Comparison of ENCODE assay signal across 14 cellular contexts in the genomic region with DNA sequence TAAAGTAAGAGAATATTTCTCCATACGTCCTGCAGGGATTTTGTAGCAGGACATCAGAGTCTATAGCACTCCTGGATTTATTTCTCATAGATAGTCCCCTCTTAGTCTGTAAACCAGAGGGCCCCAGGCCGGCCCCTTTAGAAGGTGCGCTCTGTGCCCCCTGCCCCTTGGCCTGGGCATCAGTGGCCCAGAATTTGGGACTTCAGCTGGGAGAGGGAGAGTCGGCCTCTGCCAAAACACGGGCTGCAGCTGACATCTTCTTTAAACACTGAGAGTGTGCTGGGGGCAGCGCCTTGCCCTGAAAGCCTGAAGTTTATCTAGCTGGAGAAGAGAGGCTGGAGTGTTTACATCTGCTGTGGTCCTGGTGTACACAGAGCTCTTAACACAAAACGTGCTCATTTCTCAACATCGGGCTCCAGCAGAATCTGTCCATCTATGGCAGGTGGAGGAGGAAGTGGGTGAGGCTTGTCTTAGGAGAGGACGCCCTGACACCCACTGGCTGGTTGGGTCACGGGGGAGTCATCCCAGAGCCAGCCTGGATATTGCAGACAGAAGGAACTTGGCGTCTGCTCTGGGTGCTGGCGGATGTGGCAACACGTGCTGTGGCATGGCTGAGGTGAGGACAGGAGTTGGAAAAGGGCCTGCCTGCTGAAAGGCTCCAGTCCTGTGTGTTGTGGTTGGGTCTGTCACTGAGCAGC. TPM values are rescaled to one million over a fixed set of nuclear protein-coding genes. Genes with fewer than 3 reads are reported as not detected.
DNase-seq lines count a peak whose midpoint lies in the region; ATAC-seq and TF ChIP-seq lines count a peak whose summit lies in the region.
"Had no signal": no experiment of that assay in that cellular context is flagged by ENCODE, and none has a peak within 500 bp of the region (broad histone marks: within the 10 kb centered on the region; RNA-seq: fewer than 3 reads in every experiment).

No MANE protein-coding gene starts in this region.

- H3K27me3 ChIP-seq in right cardiac atrium (ENCODE audit: control insufficient read depth, insufficient read depth) = no peaks in the 10 kb centered on the region

- DNase-seq in NCI-H2107 treated with DMSO at 0.1 percent for 48 hours (lab: John Stamatoyannopoulos, UW; ENCODE audit: unreplicated experiment) (peak; percentile 26), NCI-H2107 (lab: John Stamatoyannopoulos, UW) (no peak), SKM-1 (lab: John Stamatoyannopoulos, UW; ENCODE audit: unreplicated experiment) (peak; percentile 63), right cardiac atrium (peak; percentile 80 to 91 (median 91)), type B pancreatic cell (ENCODE audit: extremely low spot score, unreplicated experiment) (no peak), NCI-H1105 (lab: John Stamatoyannopoulos, UW) (no peak), occipital lobe (lab: John Stamatoyannopoulos, UW) (no peak)
- no peak for DNase-seq in activated CD4-positive, alpha-beta T cell treated with anti-CD3 and anti-CD28 coated beads, Interleukin-2, amount 10 ng/mL, durations not matched to agents 7 days and 5 days
- DNase-seq: 8988T; activated CD4-positive, alpha-beta T cell treated with anti-CD3 and anti-CD28 coated beads for 48 hours; activated naive CD4-positive, alpha-beta T cell treated with anti-CD3 and anti-CD28 coated beads for 36 hours; dermis blood vessel endothelial cell had no signal

- peak overlapping the region; percentile 11 for H3K27ac ChIP-seq in right cardiac atrium (ENCODE audit: low read length)
- H3K27ac ChIP-seq: skin epidermis had no signal

- POLR2A ChIA-PET in activated CD4-positive, alpha-beta T cell treated with anti-CD3 and anti-CD28 coated beads, Interleukin-2, amount 10 ng/mL, durations not matched to agents 7 days and 5 days (lab: Charles Lee) = no interaction called here

- H3K27ac Mint-ChIP-seq in type B pancreatic cell = peak overlapping the region; percentile 62
- H3K27ac Mint-ChIP-seq in activated CD4-positive, alpha-beta T cell treated with anti-CD3 and anti-CD28 coated beads, Interleukin-2, amount 10 ng/mL, durations not matched to agents 7 days and 5 days = no peak overlapping the region
- H3K27ac Mint-ChIP-seq: activated naive CD4-positive, alpha-beta T cell treated with anti-CD3 and anti-CD28 coated beads for 36 hours; mesothelial cell of epicardium had no signal

- TF ChIP-seq CTCF in type B pancreatic cell (conservative IDR thresholded peaks at IDR 0.05) = no peak

- no peak overlapping the region for H3K4me3 ChIP-seq in right cardiac atrium (ENCODE audit: low read length)
- H3K4me3 ChIP-seq: skin epidermis had no signal

- H3K4me1 Mint-ChIP-seq in type B pancreatic cell (ENCODE audit: unreplicated experiment) = peaks cover 29% of the 10 kb centered on the region
- H3K4me1 Mint-ChIP-seq in activated CD4-positive, alpha-beta T cell treated with anti-CD3 and anti-CD28 coated beads, Interleukin-2, amount 10 ng/mL, durations not matched to agents 7 days and 5 days = peaks cover 33% of the 10 kb centered on the region

- H3K27me3 Mint-ChIP-seq in type B pancreatic cell = peaks cover 4% of the 10 kb centered on the region
- no peaks in the 10 kb centered on the region for H3K27me3 Mint-ChIP-seq in activated CD4-positive, alpha-beta T cell treated with anti-CD3 and anti-CD28 coated beads, Interleukin-2, amount 10 ng/mL, durations not matched to agents 7 days and 5 days

- CTCF ChIA-PET in activated CD4-positive, alpha-beta T cell treated with anti-CD3 and anti-CD28 coated beads, Interleukin-2, amount 10 ng/mL, durations not matched to agents 7 days and 5 days (lab: Charles Lee) = no interaction called here

- intact Hi-C loops in right cardiac atrium (cut with DNase I) = loop anchor here in 3 of 4 donors (10.0 kb wide), 2 partner anchors 213 to 223 kb away; a partner anchor contains a TSS

- H3K4me1 ChIP-seq in right cardiac atrium (ENCODE audit: control insufficient read depth, insufficient read depth, low read length) = no peaks in the 10 kb centered on the region

- peaks cover 4% of the 10 kb centered on the region for H3K9me3 Mint-ChIP-seq in type B pancreatic cell
- no peaks in the 10 kb centered on the region for H3K9me3 Mint-ChIP-seq in activated CD4-positive, alpha-beta T cell treated with anti-CD3 and anti-CD28 coated beads, Interleukin-2, amount 10 ng/mL, durations not matched to agents 7 days and 5 days
- H3K9me3 Mint-ChIP-seq: activated naive CD4-positive, alpha-beta T cell treated with anti-CD3 and anti-CD28 coated beads for 36 hours; mesothelial cell of epicardium had no signal

- H3K36me3 Mint-ChIP-seq in type B pancreatic cell = no peaks in the 10 kb centered on the region
- H3K36me3 Mint-ChIP-seq in activated CD4-positive, alpha-beta T cell treated with anti-CD3 and anti-CD28 coated beads, Interleukin-2, amount 10 ng/mL, durations not matched to agents 7 days and 5 days (ENCODE audit: low read depth) = no peaks in the 10 kb centered on the region
- H3K36me3 Mint-ChIP-seq: mesothelial cell of epicardium had no signal

- ATAC-seq in right cardiac atrium = peak; percentile 84 to 89

- no peak overlapping the region for H3K4me3 Mint-ChIP-seq in type B pancreatic cell
- no peak overlapping the region for H3K4me3 Mint-ChIP-seq in activated CD4-positive, alpha-beta T cell treated with anti-CD3 and anti-CD28 coated beads, Interleukin-2, amount 10 ng/mL, durations not matched to agents 7 days and 5 days
- H3K4me3 Mint-ChIP-seq: activated naive CD4-positive, alpha-beta T cell treated with anti-CD3 and anti-CD28 coated beads for 36 hours; mesothelial cell of epicardium had no signal

- H3K9me3 ChIP-seq in right cardiac atrium (ENCODE audit: control insufficient read depth, low read length) = no peaks in the 10 kb centered on the region

- WGBS in right cardiac atrium = 46% methylated on average over 13 of the region's 13 CpGs

RNA-seq across cellular contexts. Expression of a gene that starts 5.0 kb away (rescaled TPM):
- total RNA-seq in right cardiac atrium (under 1 TPM; 0.26 to 0.53 (median 0.37) TPM), type B pancreatic cell (ENCODE audit: low replicate concordance) (not detected in 2 replicates), occipital lobe (0.47 TPM)
- 0.27 TPM for polyA plus RNA-seq in right cardiac atrium
- not detected for total RNA-seq in activated CD4-positive, alpha-beta T cell treated with anti-CD3 and anti-CD28 coated beads, Interleukin-2, amount 10 ng/mL, durations not matched to agents 7 days and 5 days
- total RNA-seq: activated naive CD4-positive, alpha-beta T cell treated with anti-CD3 and anti-CD28 coated beads for 36 hours; mesothelial cell of epicardium had no signal

RNA-seq across cellular contexts. Expression of a gene that starts 29.5 kb away (rescaled TPM):
- total RNA-seq in right cardiac atrium = 1 to 10 TPM; 5.3 to 8.7 (median 7.4) TPM
- polyA plus RNA-seq in right cardiac atrium = 11.5 TPM
- 19.4 and 19.7 TPM in 2 replicates for total RNA-seq in type B pancreatic cell (ENCODE audit: low replicate concordance)
- 3.1 TPM for total RNA-seq in occipital lobe
- total RNA-seq in activated CD4-positive, alpha-beta T cell treated with anti-CD3 and anti-CD28 coated beads, Interleukin-2, amount 10 ng/mL, durations not matched to agents 7 days and 5 days = 1 to 10 TPM; 3.6 to 4.2 TPM

Comparison
In these comparisons a context has a peak if more than half of its experiments do, and no peak if none do; other contexts are left out.
1. DNase-seq: peak in NCI-H2107 treated with DMSO at 0.1 percent for 48 hours (single experiment), SKM-1 (single experiment) and right cardiac atrium (3 of 3); none in NCI-H2107 (single experiment), type B pancreatic cell (single experiment), NCI-H1105 (single experiment), occipital lobe (single experiment) and activated CD4-positive, alpha-beta T cell treated with anti-CD3 and anti-CD28 coated beads, Interleukin-2, amount 10 ng/mL, durations not matched to agents 7 days and 5 days (single experiment).